In genomic region chr14:63051966-63052365, GRCh38 we compare ENCODE assay signal across 1 cellular context.
TF ChIP-seq lines count a peak whose summit lies in the region.

No MANE protein-coding gene starts in this region.

TF ChIP-seq in IMR-90, 13 proteins besides CTCF, POLR2A, EP300 and RAD21 (continued from another document):
- TF ChIP-seq ELK1 (IDR thresholded peaks at IDR 0.05; ENCODE audit: borderline replicate concordance, low read depth, low read length) (no peak), MAZ (IDR thresholded peaks at IDR 0.05; ENCODE audit: borderline replicate concordance, low read depth, low read length) (no peak), CEBPB (IDR thresholded peaks at IDR 0.05; ENCODE audit: low read depth, low read length) (no peak), MXI1 (IDR thresholded peaks at IDR 0.05; ENCODE audit: borderline replicate concordance, low read depth, low read length) (no peak), NFE2L2 (IDR thresholded peaks at IDR 0.05; ENCODE audit: low read depth, low read length) (no peak), FOS (IDR thresholded peaks at IDR 0.05; ENCODE audit: low read depth, low read length) (no peak), RCOR1 (IDR thresholded peaks at IDR 0.05; ENCODE audit: insufficient replicate concordance, low read length) (no peak), USF2 (IDR thresholded peaks at IDR 0.05; ENCODE audit: low read depth, low read length) (no peak), BHLHE40 (IDR thresholded peaks at IDR 0.05; ENCODE audit: low read depth, low read length) (no peak), RFX5 (IDR thresholded peaks at IDR 0.05; ENCODE audit: low read depth, low read length) (no peak), CHD1 (IDR thresholded peaks at IDR 0.05; ENCODE audit: low read depth, low read length) (no peak), MAFK (IDR thresholded peaks at IDR 0.05; ENCODE audit: low read depth, low read length) (no peak)
